ENCODE assay signal across 1 cellular context in the genomic region with DNA sequence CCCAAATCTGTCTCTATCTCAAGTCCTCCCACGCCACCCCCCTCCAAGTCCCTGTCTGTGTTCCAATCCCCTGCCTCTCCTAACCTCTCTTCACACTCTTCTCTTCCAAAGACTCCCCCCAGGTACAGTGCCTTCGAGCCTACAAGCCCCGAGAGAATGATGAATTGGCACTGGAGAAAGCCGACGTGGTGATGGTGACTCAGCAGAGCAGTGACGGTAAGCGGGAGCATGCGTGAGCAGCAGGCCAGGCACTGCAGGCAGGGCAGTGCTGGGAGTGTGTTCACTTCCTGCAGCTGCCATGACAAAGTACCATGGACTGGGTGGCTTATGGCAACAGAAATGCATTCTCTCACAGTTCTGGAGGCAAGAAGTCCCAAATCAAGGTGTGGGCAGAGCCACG.
TF ChIP-seq lines count a peak whose summit lies in the region.

No MANE protein-coding gene starts in this region.

TF ChIP-seq in K562, 482 proteins besides CTCF, POLR2A, EP300 and RAD21 (continued from another document and continues in another):
- TF ChIP-seq THAP7 (CRISPR knock-in tag; IDR thresholded peaks at IDR 0.05), result no peak
- 0 out of 2 replicates have a peak, but pooled peaks have one; percentile 16 for TF ChIP-seq NFE2L1 (tag; IDR thresholded peaks at IDR 0.05; ENCODE audit: borderline replicate concordance, low read depth)
- TF ChIP-seq ZNF561 (CRISPR knock-in tag; conservative IDR thresholded peaks at IDR 0.05), result no peak
- no peak for TF ChIP-seq KHSRP (IDR thresholded peaks at IDR 0.05)
- no peak for TF ChIP-seq CHD4 (IDR thresholded peaks at IDR 0.05; ENCODE audit: insufficient read depth, insufficient replicate concordance, low read depth, low read length, poor library complexity, severe bottlenecking)
- no peak for TF ChIP-seq ZNF766 (CRISPR knock-in tag; conservative IDR thresholded peaks at IDR 0.05)
- TF ChIP-seq SRSF9 (IDR thresholded peaks at IDR 0.05; ENCODE audit: borderline replicate concordance, low read depth, low read length), result no peak
- no peak for TF ChIP-seq ARID2 (IDR thresholded peaks at IDR 0.05)
- TF ChIP-seq ZNF263 (CRISPR knock-in tag; IDR thresholded peaks at IDR 0.05; ENCODE audit: borderline replicate concordance), result no peak
- TF ChIP-seq, protein P1, sequence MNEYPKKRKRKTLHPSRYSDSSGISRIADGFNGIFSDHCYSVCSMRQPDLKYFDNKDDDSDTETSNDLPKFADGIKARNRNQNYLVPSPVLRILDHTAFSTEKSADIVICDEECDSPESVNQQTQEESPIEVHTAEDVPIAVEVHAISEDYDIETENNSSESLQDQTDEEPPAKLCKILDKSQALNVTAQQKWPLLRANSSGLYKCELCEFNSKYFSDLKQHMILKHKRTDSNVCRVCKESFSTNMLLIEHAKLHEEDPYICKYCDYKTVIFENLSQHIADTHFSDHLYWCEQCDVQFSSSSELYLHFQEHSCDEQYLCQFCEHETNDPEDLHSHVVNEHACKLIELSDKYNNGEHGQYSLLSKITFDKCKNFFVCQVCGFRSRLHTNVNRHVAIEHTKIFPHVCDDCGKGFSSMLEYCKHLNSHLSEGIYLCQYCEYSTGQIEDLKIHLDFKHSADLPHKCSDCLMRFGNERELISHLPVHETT (CRISPR knock-in tag; conservative IDR thresholded peaks at IDR 0.05 in 1 of 2, IDR thresholded peaks at IDR 0.05 in 1 of 2), result 0 out of 4 replicates have a peak, but pooled peaks of 1 of the 2 experiments have one; percentile 26
- TF ChIP-seq MAFK (IDR thresholded peaks at IDR 0.05; ENCODE audit: low read length), result peak; percentile 53
- no peak for TF ChIP-seq TAL1 (IDR thresholded peaks at IDR 0.05)
- no peak for TF ChIP-seq TBL1XR1 (IDR thresholded peaks at IDR 0.05; ENCODE audit: low read length in 2 of 2)
- no peak for TF ChIP-seq PBX2 (CRISPR knock-in tag; IDR thresholded peaks at IDR 0.05; ENCODE audit: low read depth)
- TF ChIP-seq PBX2 (tag; conservative IDR thresholded peaks at IDR 0.05; ENCODE audit: low read depth), result peak; percentile 39; the same call in 1 of the 2 replicates
- TF ChIP-seq STAT5B (CRISPR knock-in tag; IDR thresholded peaks at IDR 0.05), result no peak
- peak in 1 of 2 experiments; percentile 60 for TF ChIP-seq E2F6 (IDR thresholded peaks at IDR 0.05; ENCODE audit: borderline replicate concordance in 1 of 2, extremely low read depth in 1 of 2, insufficient read depth in 1 of 2, insufficient read length in 1 of 2, low read depth in 1 of 2, low read length in 1 of 2, poor library complexity in 1 of 2, severe bottlenecking in 1 of 2)
- peak; percentile 64 for TF ChIP-seq MEIS2 (IDR thresholded peaks at IDR 0.05; ENCODE audit: partially characterized antibody)
- no peak for TF ChIP-seq ZFP1 (CRISPR knock-in tag; IDR thresholded peaks at IDR 0.05)
- no peak for TF ChIP-seq ETV1 (tag; conservative IDR thresholded peaks at IDR 0.05; ENCODE audit: low read depth)
- TF ChIP-seq MXD1 (CRISPR knock-in tag; IDR thresholded peaks at IDR 0.05; ENCODE audit: borderline replicate concordance, poor library complexity, severe bottlenecking), result no peak
- TF ChIP-seq CCAR2 (IDR thresholded peaks at IDR 0.05; ENCODE audit: low read depth, low read length), result no peak
- TF ChIP-seq ZNF316 (IDR thresholded peaks at IDR 0.05), result peak; percentile 64
- TF ChIP-seq KLF16 (IDR thresholded peaks at IDR 0.05), result no peak
- no peak for TF ChIP-seq CC2D1A (IDR thresholded peaks at IDR 0.05)
- no peak for TF ChIP-seq ATF7 (IDR thresholded peaks at IDR 0.05)
- TF ChIP-seq XRCC5 (IDR thresholded peaks at IDR 0.05; ENCODE audit: low read depth, low read length), result no peak
- no peak for TF ChIP-seq TAF9B (IDR thresholded peaks at IDR 0.05; ENCODE audit: partially characterized antibody)
- TF ChIP-seq, protein P2, sequence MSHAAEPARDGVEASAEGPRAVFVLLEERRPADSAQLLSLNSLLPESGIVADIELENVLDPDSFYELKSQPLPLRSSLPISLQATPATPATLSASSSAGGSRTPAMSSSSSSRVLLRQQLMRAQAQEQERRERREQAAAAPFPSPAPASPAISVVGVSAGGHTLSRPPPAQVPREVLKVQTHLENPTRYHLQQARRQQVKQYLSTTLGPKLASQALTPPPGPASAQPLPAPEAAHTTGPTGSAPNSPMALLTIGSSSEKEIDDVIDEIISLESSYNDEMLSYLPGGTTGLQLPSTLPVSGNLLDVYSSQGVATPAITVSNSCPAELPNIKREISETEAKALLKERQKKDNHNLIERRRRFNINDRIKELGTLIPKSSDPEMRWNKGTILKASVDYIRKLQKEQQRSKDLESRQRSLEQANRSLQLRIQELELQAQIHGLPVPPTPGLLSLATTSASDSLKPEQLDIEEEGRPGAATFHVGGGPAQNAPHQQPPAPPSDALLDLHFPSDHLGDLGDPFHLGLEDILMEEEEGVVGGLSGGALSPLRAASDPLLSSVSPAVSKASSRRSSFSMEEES (CRISPR knock-in tag; IDR thresholded peaks at IDR 0.05), result no peak
- TF ChIP-seq, protein P3, sequence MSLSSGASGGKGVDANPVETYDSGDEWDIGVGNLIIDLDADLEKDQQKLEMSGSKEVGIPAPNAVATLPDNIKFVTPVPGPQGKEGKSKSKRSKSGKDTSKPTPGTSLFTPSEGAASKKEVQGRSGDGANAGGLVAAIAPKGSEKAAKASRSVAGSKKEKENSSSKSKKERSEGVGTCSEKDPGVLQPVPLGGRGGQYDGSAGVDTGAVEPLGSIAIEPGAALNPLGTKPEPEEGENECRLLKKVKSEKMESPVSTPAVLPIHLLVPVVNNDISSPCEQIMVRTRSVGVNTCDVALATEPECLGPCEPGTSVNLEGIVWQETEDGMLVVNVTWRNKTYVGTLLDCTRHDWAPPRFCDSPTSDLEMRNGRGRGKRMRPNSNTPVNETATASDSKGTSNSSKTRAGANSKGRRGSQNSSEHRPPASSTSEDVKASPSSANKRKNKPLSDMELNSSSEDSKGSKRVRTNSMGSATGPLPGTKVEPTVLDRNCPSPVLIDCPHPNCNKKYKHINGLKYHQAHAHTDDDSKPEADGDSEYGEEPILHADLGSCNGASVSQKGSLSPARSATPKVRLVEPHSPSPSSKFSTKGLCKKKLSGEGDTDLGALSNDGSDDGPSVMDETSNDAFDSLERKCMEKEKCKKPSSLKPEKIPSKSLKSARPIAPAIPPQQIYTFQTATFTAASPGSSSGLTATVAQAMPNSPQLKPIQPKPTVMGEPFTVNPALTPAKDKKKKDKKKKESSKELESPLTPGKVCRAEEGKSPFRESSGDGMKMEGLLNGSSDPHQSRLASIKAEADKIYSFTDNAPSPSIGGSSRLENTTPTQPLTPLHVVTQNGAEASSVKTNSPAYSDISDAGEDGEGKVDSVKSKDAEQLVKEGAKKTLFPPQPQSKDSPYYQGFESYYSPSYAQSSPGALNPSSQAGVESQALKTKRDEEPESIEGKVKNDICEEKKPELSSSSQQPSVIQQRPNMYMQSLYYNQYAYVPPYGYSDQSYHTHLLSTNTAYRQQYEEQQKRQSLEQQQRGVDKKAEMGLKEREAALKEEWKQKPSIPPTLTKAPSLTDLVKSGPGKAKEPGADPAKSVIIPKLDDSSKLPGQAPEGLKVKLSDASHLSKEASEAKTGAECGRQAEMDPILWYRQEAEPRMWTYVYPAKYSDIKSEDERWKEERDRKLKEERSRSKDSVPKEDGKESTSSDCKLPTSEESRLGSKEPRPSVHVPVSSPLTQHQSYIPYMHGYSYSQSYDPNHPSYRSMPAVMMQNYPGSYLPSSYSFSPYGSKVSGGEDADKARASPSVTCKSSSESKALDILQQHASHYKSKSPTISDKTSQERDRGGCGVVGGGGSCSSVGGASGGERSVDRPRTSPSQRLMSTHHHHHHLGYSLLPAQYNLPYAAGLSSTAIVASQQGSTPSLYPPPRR (CRISPR knock-in tag; IDR thresholded peaks at IDR 0.05; ENCODE audit: borderline replicate concordance), result no peak
- TF ChIP-seq ZC3H11A (IDR thresholded peaks at IDR 0.05; ENCODE audit: low read depth, low read length), result no peak
- TF ChIP-seq, protein P4, sequence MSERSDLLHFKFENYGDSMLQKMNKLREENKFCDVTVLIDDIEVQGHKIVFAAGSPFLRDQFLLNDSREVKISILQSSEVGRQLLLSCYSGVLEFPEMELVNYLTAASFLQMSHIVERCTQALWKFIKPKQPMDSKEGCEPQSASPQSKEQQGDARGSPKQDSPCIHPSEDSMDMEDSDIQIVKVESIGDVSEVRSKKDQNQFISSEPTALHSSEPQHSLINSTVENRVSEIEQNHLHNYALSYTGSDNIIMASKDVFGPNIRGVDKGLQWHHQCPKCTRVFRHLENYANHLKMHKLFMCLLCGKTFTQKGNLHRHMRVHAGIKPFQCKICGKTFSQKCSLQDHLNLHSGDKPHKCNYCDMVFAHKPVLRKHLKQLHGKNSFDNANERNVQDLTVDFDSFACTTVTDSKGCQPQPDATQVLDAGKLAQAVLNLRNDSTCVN (CRISPR knock-in tag; IDR thresholded peaks at IDR 0.05), result 0 out of 2 replicates have a peak, but pooled peaks have one; percentile 22
- TF ChIP-seq RBM15 (IDR thresholded peaks at IDR 0.05; ENCODE audit: insufficient read depth, low read length), result no peak
- no peak for TF ChIP-seq CBX2 (IDR thresholded peaks at IDR 0.05; ENCODE audit: insufficient read depth, low read length, poor library complexity, severe bottlenecking)
- TF ChIP-seq, protein P5, sequence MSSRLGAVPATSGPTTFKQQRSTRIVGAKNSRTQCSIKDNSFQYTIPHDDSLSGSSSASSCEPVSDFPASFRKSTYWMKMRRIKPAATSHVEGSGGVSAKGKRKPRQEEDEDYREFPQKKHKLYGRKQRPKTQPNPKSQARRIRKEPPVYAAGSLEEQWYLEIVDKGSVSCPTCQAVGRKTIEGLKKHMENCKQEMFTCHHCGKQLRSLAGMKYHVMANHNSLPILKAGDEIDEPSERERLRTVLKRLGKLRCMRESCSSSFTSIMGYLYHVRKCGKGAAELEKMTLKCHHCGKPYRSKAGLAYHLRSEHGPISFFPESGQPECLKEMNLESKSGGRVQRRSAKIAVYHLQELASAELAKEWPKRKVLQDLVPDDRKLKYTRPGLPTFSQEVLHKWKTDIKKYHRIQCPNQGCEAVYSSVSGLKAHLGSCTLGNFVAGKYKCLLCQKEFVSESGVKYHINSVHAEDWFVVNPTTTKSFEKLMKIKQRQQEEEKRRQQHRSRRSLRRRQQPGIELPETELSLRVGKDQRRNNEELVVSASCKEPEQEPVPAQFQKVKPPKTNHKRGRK (tag; IDR thresholded peaks at IDR 0.05), result no peak
- no peak for TF ChIP-seq JUND (IDR thresholded peaks at IDR 0.05; ENCODE audit: borderline replicate concordance, low read depth, low read length)
- TF ChIP-seq JUND (tag; IDR thresholded peaks at IDR 0.05; ENCODE audit: borderline replicate concordance, low read depth, low read length), result 0 out of 3 replicates have a peak, but pooled peaks have one; percentile 15
- TF ChIP-seq SRSF7 (optimal IDR thresholded peaks at IDR 0.05; ENCODE audit: low read depth, low read length), result no peak
- TF ChIP-seq ZBTB12 (CRISPR knock-in tag; IDR thresholded peaks at IDR 0.05), result no peak
- no peak for TF ChIP-seq ZNF717 (CRISPR knock-in tag; IDR thresholded peaks at IDR 0.05)
- no peak for TF ChIP-seq NFIX (CRISPR knock-in tag; IDR thresholded peaks at IDR 0.05; ENCODE audit: low read depth)
- TF ChIP-seq KLF6 (CRISPR knock-in tag; IDR thresholded peaks at IDR 0.05; ENCODE audit: borderline replicate concordance), result no peak
- no peak for TF ChIP-seq DNMT1 (IDR thresholded peaks at IDR 0.05)
